In the genomic region with DNA sequence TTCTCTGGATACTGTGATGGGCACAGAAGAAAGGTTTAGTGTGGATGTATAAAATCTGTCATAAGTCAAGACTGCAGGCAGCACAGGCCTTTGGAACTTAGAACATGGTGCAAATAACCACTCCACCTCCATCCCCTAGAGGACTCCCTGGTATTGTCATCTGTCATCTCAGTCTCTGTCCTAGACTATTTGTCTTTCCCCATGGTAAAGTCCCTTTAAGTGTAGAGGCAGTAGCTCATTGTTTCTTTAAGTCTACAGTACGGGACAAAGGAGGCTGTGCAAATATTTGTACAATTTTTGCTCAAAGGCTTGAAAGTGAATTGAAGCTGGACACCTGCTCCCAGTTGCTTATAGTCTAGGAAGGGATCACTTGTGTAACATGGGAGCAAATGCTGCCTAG, we compare ENCODE assay signal across 21 cellular contexts. TPM values are rescaled to one million over a fixed set of nuclear protein-coding genes. Genes with fewer than 3 reads are reported as not detected.
DNase-seq lines count a peak whose midpoint lies in the region; ATAC-seq, FAIRE-seq and TF ChIP-seq lines count a peak whose summit lies in the region.
"Had no signal": no experiment of that assay in that cellular context is flagged by ENCODE, and none has a peak within 500 bp of the region (broad histone marks: within the 10 kb centered on the region; RNA-seq: fewer than 3 reads in every experiment).

No MANE protein-coding gene starts in this region.

- H3K36me3 ChIP-seq in GM06990 (ENCODE audit: control insufficient read depth, insufficient read depth, low read length) (no peaks in the 10 kb centered on the region), neural progenitor cell (no peaks in the 10 kb centered on the region)
- H3K36me3 ChIP-seq: neutrophil had no signal

- ATAC-seq in GM18498 (IDR thresholded peaks at IDR 0.05; ENCODE audit: unreplicated experiment): no peak
- ATAC-seq: A549; HCT116; left colon; stimulated activated naive CD8-positive, alpha-beta T cell treated with anti-CD3 and anti-CD28 coated beads, Interleukin-15, Interleukin-2, amounts not matched to agents 100 U/mL and 50 U/mL, for 24 hours had no signal

- H3K4me1 ChIP-seq in neural progenitor cell: peaks cover 12% of the 10 kb centered on the region

- H4K20me1 ChIP-seq in neural progenitor cell (ENCODE audit: low read depth): no peaks in the 10 kb centered on the region

- H3K27ac Mint-ChIP-seq in brain: peak overlapping the region in 4 of 5 experiments; percentile 59 to 90 (median 74)
- H3K27ac Mint-ChIP-seq in neural progenitor cell: no peak overlapping the region
- H3K27ac Mint-ChIP-seq: CD14-positive monocyte, mesothelial cell of epicardium had no signal

- H3F3A ChIP-seq in neural progenitor cell (ENCODE audit: low read depth): peaks cover 8% of the 10 kb centered on the region

- peaks cover 3% of the 10 kb centered on the region for H3K9me3 ChIP-seq in neural progenitor cell (ENCODE audit: low read depth)
- H3K9me3 ChIP-seq: neutrophil had no signal

- FAIRE-seq in frontal cortex (lab: Jason Lieb, UNC): no peak
- FAIRE-seq: A549, colon had no signal

- H3K27me3 ChIP-seq in GM06990 (replicated peaks; ENCODE audit: control insufficient read depth, insufficient read depth, low read length) (no peaks in the 10 kb centered on the region; the same call in none of the 2 replicates), neural progenitor cell (peaks cover 28% of the 10 kb centered on the region)
- H3K27me3 ChIP-seq: neutrophil had no signal

- no peak overlapping the region for H3K4me2 ChIP-seq in neural progenitor cell
- H3K4me2 ChIP-seq: A549, PC-9 had no signal

- peak overlapping the region in 3 of 5 experiments; percentile 7 to 78 (median 23) for H3K4me3 Mint-ChIP-seq in brain
- H3K4me3 Mint-ChIP-seq in neural progenitor cell: no peak overlapping the region
- H3K4me3 Mint-ChIP-seq: CD14-positive monocyte, mesothelial cell of epicardium had no signal

- H3K36me3 Mint-ChIP-seq in brain (peaks cover 11% of the 10 kb centered on the region), neural progenitor cell (no peaks in the 10 kb centered on the region)

- no peak overlapping the region for H3K27ac ChIP-seq in neural progenitor cell
- H3K27ac ChIP-seq: A549, neutrophil, PC-9 had no signal

- H3K4me3 ChIP-seq in GM06990 (replicated peaks; ENCODE audit: low read depth, low read length): no peak overlapping the region
- no peak overlapping the region for H3K4me3 ChIP-seq in neural progenitor cell
- H3K4me3 ChIP-seq: A549, PC-9 had no signal

- DNase-seq in NCI-H1417 (lab: John Stamatoyannopoulos, UW) (peak; percentile 28 to 72 (median 57)), NCI-H1417 treated with DMSO at 0.1 percent for 48 hours (lab: John Stamatoyannopoulos, UW) (no peak), GM06990 (ENCODE audit: extremely low read depth, insufficient read length) (no peak), NCI-H345 (lab: John Stamatoyannopoulos, UW) (peak; percentile 66), frontal cortex (ENCODE audit: low spot score in 2 of 2) (no peak), neural progenitor cell (ENCODE audit: low spot score) (no peak)
- DNase-seq: activated CD4-positive, alpha-beta T cell treated with anti-CD3 and anti-CD28 coated beads, Interleukin-2, amount 50 U/mL, for 4 hours; activated naive CD4-positive, alpha-beta T cell treated with anti-CD3 and anti-CD28 coated beads, Interleukin-2, amount 50 U/mL, for 16 hours; activated T-cell treated with anti-CD3 and anti-CD28 coated beads, Interleukin-2, amount 50 U/mL, for 1 hour; left colon; PC-9; stimulated activated naive CD8-positive, alpha-beta T cell treated with anti-CD3 and anti-CD28 coated beads, Interleukin-15, Interleukin-2, amounts not matched to agents 100 U/mL and 50 U/mL, for 24 hours; trophoblast cell had no signal

- H3K4me1 Mint-ChIP-seq in brain (peaks cover 58% of the 10 kb centered on the region), neural progenitor cell (peaks cover 25% of the 10 kb centered on the region)

- H3K9ac ChIP-seq in neural progenitor cell: no peak overlapping the region

- H3K79me2 ChIP-seq in neural progenitor cell (ENCODE audit: low read depth): peaks cover 6% of the 10 kb centered on the region

- no peak overlapping the region for H2AFZ ChIP-seq in neural progenitor cell (replicated peaks)
- H2AFZ ChIP-seq: PC-9 had no signal

- no peaks in the 10 kb centered on the region for H3K27me3 Mint-ChIP-seq in brain
- peaks cover 8% of the 10 kb centered on the region for H3K27me3 Mint-ChIP-seq in neural progenitor cell (ENCODE audit: insufficient read depth, low read depth)

- peak; percentile 4 for TF ChIP-seq CTCF in GM06990 (IDR thresholded peaks at IDR 0.05; ENCODE audit: insufficient read depth, low read length, poor library complexity, severe bottlenecking)
- TF ChIP-seq CTCF in brain (conservative IDR thresholded peaks at IDR 0.05): no peak
- TF ChIP-seq CTCF in neural progenitor cell (IDR thresholded peaks at IDR 0.05): no peak

- H3K9me3 Mint-ChIP-seq in brain (peaks cover 13 to 33% (median 20%) of the 10 kb centered on the region in 5 experiments), neural progenitor cell (peaks cover 6% of the 10 kb centered on the region)

RNA-seq across cellular contexts. Expression of a gene that starts 3.2 kb away (rescaled TPM):
- polyA plus RNA-seq in brain (ENCODE audit: insufficient read depth, low read depth, low replicate concordance): 21.3 TPM
- total RNA-seq in frontal cortex (48.9 TPM), neural progenitor cell (ENCODE audit: low replicate concordance) (30.5 and 36.3 TPM in 2 replicates)

Comparison
In these comparisons a context has a peak if more than half of its experiments do, and no peak if none do; other contexts are left out.
1. DNase-seq: peak in NCI-H1417 (3 of 3) and NCI-H345 (single experiment); none in NCI-H1417 treated with DMSO at 0.1 percent for 48 hours (single experiment), GM06990 (single experiment), frontal cortex (0 of 2) and neural progenitor cell (single experiment).